Comparison of ENCODE assay signal across 15 cellular contexts in genomic region chr19:32876919-32877285, GRCh38. TPM values are rescaled to one million over a fixed set of nuclear protein-coding genes. Genes with fewer than 3 reads are reported as not detected.
DNase-seq lines count a peak whose midpoint lies in the region; TF ChIP-seq lines count a peak whose summit lies in the region.
"Had no signal": no experiment of that assay in that cellular context is flagged by ENCODE, and none has a peak within 500 bp of the region (broad histone marks: within the 10 kb centered on the region; RNA-seq: fewer than 3 reads in every experiment).

No MANE protein-coding gene starts in this region.

- no peaks in the 10 kb centered on the region for H3K4me1 ChIP-seq in uterus
- H3K4me1 ChIP-seq: suprapubic skin had no signal

- peak; percentile 5 for DNase-seq in activated effector memory CD4-positive, alpha-beta T cell treated with anti-CD3 and anti-CD28 coated beads, Interleukin-2, amount 50 U/mL, for 16 hours
- DNase-seq in activated effector memory CD4-positive, alpha-beta T cell treated with Interleukin-2 at 50 U/mL for 16 hours: no peak
- DNase-seq in SW480 (ENCODE audit: low spot score) (peak; percentile 57), islet precursor cell (peak; percentile 81), type B pancreatic cell (ENCODE audit: extremely low spot score, unreplicated experiment) (peak; percentile 36), iPS-NIHi7 (ENCODE audit: extremely low spot score) (no peak), uterus (no peak)
- DNase-seq in activated CD4-positive, alpha-beta T cell treated with anti-CD3 and anti-CD28 coated beads, Interleukin-2, amount 10 ng/mL, durations not matched to agents 7 days and 5 days: no peak
- DNase-seq: activated CD4-positive, alpha-beta T cell treated with anti-CD3 and anti-CD28 coated beads for 4 hours; CD8-positive, alpha-beta memory T cell; kidney; NCI-H2107 had no signal

- no peaks in the 10 kb centered on the region for H3K4me1 Mint-ChIP-seq in type B pancreatic cell (ENCODE audit: unreplicated experiment)
- H3K4me1 Mint-ChIP-seq in activated CD4-positive, alpha-beta T cell treated with anti-CD3 and anti-CD28 coated beads, Interleukin-2, amount 10 ng/mL, durations not matched to agents 7 days and 5 days: peaks cover 13% of the 10 kb centered on the region
- H3K4me1 Mint-ChIP-seq: CD8-positive, alpha-beta memory T cell; central memory CD8-positive, alpha-beta T cell had no signal

- H3K36me3 Mint-ChIP-seq in type B pancreatic cell: peaks cover 6% of the 10 kb centered on the region
- H3K36me3 Mint-ChIP-seq in activated CD4-positive, alpha-beta T cell treated with anti-CD3 and anti-CD28 coated beads, Interleukin-2, amount 10 ng/mL, durations not matched to agents 7 days and 5 days (ENCODE audit: low read depth): no peaks in the 10 kb centered on the region

- H3K4me3 Mint-ChIP-seq in type B pancreatic cell: no peak overlapping the region
- no peak overlapping the region for H3K4me3 Mint-ChIP-seq in activated CD4-positive, alpha-beta T cell treated with anti-CD3 and anti-CD28 coated beads, Interleukin-2, amount 10 ng/mL, durations not matched to agents 7 days and 5 days
- H3K4me3 Mint-ChIP-seq: CD8-positive, alpha-beta memory T cell; central memory CD8-positive, alpha-beta T cell had no signal

- H3K27me3 ChIP-seq in uterus: no peaks in the 10 kb centered on the region
- H3K27me3 ChIP-seq: suprapubic skin had no signal

- intact Hi-C loops in uterus (cut with DNase I; ENCODE audit: low total_unique reads): no loop called here

- TF ChIP-seq CTCF in type B pancreatic cell (conservative IDR thresholded peaks at IDR 0.05) (no peak), uterus (IDR thresholded peaks at IDR 0.05) (no peak)

- no peaks in the 10 kb centered on the region for H3K36me3 ChIP-seq in uterus

- TF ChIP-seq POLR2A in uterus (IDR thresholded peaks at IDR 0.05): no peak

- no peak overlapping the region for H3K27ac ChIP-seq in uterus
- H3K27ac ChIP-seq: suprapubic skin had no signal

- POLR2A ChIA-PET in activated CD4-positive, alpha-beta T cell treated with anti-CD3 and anti-CD28 coated beads, Interleukin-2, amount 10 ng/mL, durations not matched to agents 7 days and 5 days (lab: Charles Lee): no interaction called here

- no peaks in the 10 kb centered on the region for H3K27me3 Mint-ChIP-seq in type B pancreatic cell
- no peaks in the 10 kb centered on the region for H3K27me3 Mint-ChIP-seq in activated CD4-positive, alpha-beta T cell treated with anti-CD3 and anti-CD28 coated beads, Interleukin-2, amount 10 ng/mL, durations not matched to agents 7 days and 5 days
- H3K27me3 Mint-ChIP-seq: central memory CD8-positive, alpha-beta T cell had no signal

- CTCF ChIA-PET in activated CD4-positive, alpha-beta T cell treated with anti-CD3 and anti-CD28 coated beads, Interleukin-2, amount 10 ng/mL, durations not matched to agents 7 days and 5 days (lab: Charles Lee): no interaction called here

- H3K9me3 Mint-ChIP-seq in type B pancreatic cell: no peaks in the 10 kb centered on the region
- H3K9me3 Mint-ChIP-seq in activated CD4-positive, alpha-beta T cell treated with anti-CD3 and anti-CD28 coated beads, Interleukin-2, amount 10 ng/mL, durations not matched to agents 7 days and 5 days: no peaks in the 10 kb centered on the region
- H3K9me3 Mint-ChIP-seq: activated naive CD4-positive, alpha-beta T cell treated with anti-CD3 and anti-CD28 coated beads, Interleukin-2, amount 50 U/mL, for 72 hours; CD8-positive, alpha-beta memory T cell; central memory CD8-positive, alpha-beta T cell had no signal

- no peak overlapping the region for H3K4me3 ChIP-seq in uterus
- H3K4me3 ChIP-seq: suprapubic skin had no signal

- H3K27ac Mint-ChIP-seq in type B pancreatic cell: no peak overlapping the region
- no peak overlapping the region for H3K27ac Mint-ChIP-seq in activated CD4-positive, alpha-beta T cell treated with anti-CD3 and anti-CD28 coated beads, Interleukin-2, amount 10 ng/mL, durations not matched to agents 7 days and 5 days

- no peaks in the 10 kb centered on the region for H3K9me3 ChIP-seq in uterus
- H3K9me3 ChIP-seq: suprapubic skin had no signal

RNA-seq across cellular contexts. Expression of gene SLC7A9, which starts 7.3 kb away (rescaled TPM):
- total RNA-seq in type B pancreatic cell (ENCODE audit: low replicate concordance) (3.1 and 7.9 TPM in 2 replicates), uterus (1 to 10 TPM in 1 of 4 donors, not detected in 3; 1.1 TPM)
- total RNA-seq in activated CD4-positive, alpha-beta T cell treated with anti-CD3 and anti-CD28 coated beads, Interleukin-2, amount 10 ng/mL, durations not matched to agents 7 days and 5 days: under 1 TPM; 0.27 to 0.45 TPM
- total RNA-seq: activated naive CD4-positive, alpha-beta T cell treated with anti-CD3 and anti-CD28 coated beads, Interleukin-2, amount 50 U/mL, for 72 hours had no signal

Comparison
In these comparisons a context has a peak if more than half of its experiments do, and no peak if none do; other contexts are left out.
1. DNase-seq: peak in activated effector memory CD4-positive, alpha-beta T cell treated with anti-CD3 and anti-CD28 coated beads, Interleukin-2, amount 50 U/mL, for 16 hours (single experiment), SW480 (single experiment), islet precursor cell (single experiment) and type B pancreatic cell (single experiment); none in activated effector memory CD4-positive, alpha-beta T cell treated with Interleukin-2 at 50 U/mL for 16 hours (single experiment), iPS-NIHi7 (single experiment), uterus (0 of 2) and activated CD4-positive, alpha-beta T cell treated with anti-CD3 and anti-CD28 coated beads, Interleukin-2, amount 10 ng/mL, durations not matched to agents 7 days and 5 days (single experiment).